22 cellular contexts compared by ENCODE assay signal in genomic region chr10:75633568-75633967, GRCh38.
DNase-seq lines count a peak whose midpoint lies in the region; ATAC-seq and TF ChIP-seq lines count a peak whose summit lies in the region.
"Had no signal": no experiment of that assay in that cellular context is flagged by ENCODE, and none has a peak within 500 bp of the region (broad histone marks: within the 10 kb centered on the region; RNA-seq: fewer than 3 reads in every experiment).

No MANE protein-coding gene starts in this region.

- POLR2A ChIA-PET in HEK293 (lab: Yijun Ruan, JAX) = no interaction called here

- no peak overlapping the region for H3K4ac ChIP-seq in mesenchymal stem cell (ENCODE audit: low read depth in 1 of 2, low read length in 2 of 2)

- H3K18ac ChIP-seq in mesenchymal stem cell (ENCODE audit: low read depth in 1 of 2, low read length in 2 of 2) = no peak overlapping the region

- no peak overlapping the region for H3K23ac ChIP-seq in mesenchymal stem cell (ENCODE audit: low read length in 2 of 2)

- H3K4me3 ChIP-seq in HEK293 (ENCODE audit: low read depth, low read length) (no peak overlapping the region), esophagus squamous epithelium (no peak overlapping the region), mesenchymal stem cell (ENCODE audit: insufficient read depth in 1 of 2, low read depth in 1 of 2, low read length in 2 of 2) (no peak overlapping the region), subcutaneous abdominal adipose tissue (ENCODE audit: low read depth in 1 of 5, low read length in 5 of 5) (peak overlapping the region in 1 of 5 donors; percentile 13), mammary epithelial cell (replicated peaks in 1 of 3; ENCODE audit: insufficient read depth in 1 of 3, low read depth in 2 of 3, low read length in 3 of 3) (no peak overlapping the region)
- H3K4me3 ChIP-seq: A549, GM23248 had no signal

- DNase-seq in esophagus squamous epithelium (lab: John Stamatoyannopoulos, UW) (no peak), mesenchymal stem cell (no peak), mammary epithelial cell (no peak)
- DNase-seq in activated naive CD4-positive, alpha-beta T cell treated with anti-CD3 and anti-CD28 coated beads, Interleukin-2, amount 50 U/mL, for 16 hours = no peak
- DNase-seq in stimulated activated naive CD8-positive, alpha-beta T cell treated with anti-CD3 and anti-CD28 coated beads, Interleukin-15, amount 100 ng/mL, for 72 hours = no peak
- DNase-seq: 8988T; ACHN; C1 segment of cervical spinal cord; Calu3; CD4-positive, alpha-beta memory T cell; COR-L47; DMS53; DMS79 treated with DMSO at 0.1 percent for 48 hours; GF-D8; H7; HCEC 1CT; HFFc6 had no signal

- H2AFZ ChIP-seq in mesenchymal stem cell (ENCODE audit: low read depth, low read length) = no peak overlapping the region
- no peak overlapping the region for H2AFZ ChIP-seq in mammary epithelial cell (ENCODE audit: low read depth, low read length)

- WGBS in esophagus squamous epithelium, 2 donors = 56 to 85% methylated on average over 2 of the region's 2 CpGs
- no CpG with 5 or more reads among the region's 2 CpGs for WGBS in mesenchymal stem cell
- WGBS in mammary epithelial cell (ENCODE audit: low coverage, missing lambda C conversion rate) = 85% methylated on average over 2 of the region's 2 CpGs

- H4K91ac ChIP-seq in mesenchymal stem cell (ENCODE audit: low read length) = no peak overlapping the region

- H3K36me3 ChIP-seq in HEK293 (ENCODE audit: control insufficient read depth in 2 of 2, insufficient read depth in 1 of 2, low read length in 2 of 2) (no peaks in the 10 kb centered on the region), esophagus squamous epithelium (no peaks in the 10 kb centered on the region), mesenchymal stem cell (ENCODE audit: control insufficient read depth in 1 of 2, insufficient read depth in 2 of 2, low read depth in 1 of 2, low read length in 2 of 2) (no peaks in the 10 kb centered on the region), subcutaneous abdominal adipose tissue (ENCODE audit: control insufficient read depth in 5 of 5, insufficient read depth in 5 of 5, low read length in 5 of 5) (no peaks in the 10 kb centered on the region), mammary epithelial cell (ENCODE audit: insufficient read depth, low read length) (no peaks in the 10 kb centered on the region)

- no peak for ATAC-seq in HG03354 (IDR thresholded peaks at IDR 0.05; ENCODE audit: poor library complexity, severe bottlenecking, unreplicated experiment)
- no peak for ATAC-seq in stimulated activated naive CD8-positive, alpha-beta T cell treated with anti-CD3 and anti-CD28 coated beads, Interleukin-15, amount 100 ng/mL, for 72 hours
- ATAC-seq: A549 had no signal

- no peaks in the 10 kb centered on the region for H3K9me3 Mint-ChIP-seq in stimulated activated naive CD8-positive, alpha-beta T cell treated with anti-CD3 and anti-CD28 coated beads, Interleukin-15, amount 100 ng/mL, for 72 hours
- H3K9me3 Mint-ChIP-seq: HFFc6 had no signal

- CTCF ChIA-PET in HEK293 (lab: Yijun Ruan, JAX) = no interaction called here
- CTCF ChIA-PET in mammary epithelial cell (lab: Charles Lee; ENCODE audit: low non-redundant PET) = no interaction called here

- 0 out of 2 replicates have a peak, but pooled peaks cover 3% of the 10 kb centered on the region for H3K4me1 ChIP-seq in HEK293 (ENCODE audit: control insufficient read depth, insufficient read depth, low read length)
- peaks cover 0 to 15% (median 0%) of the 10 kb centered on the region in 3 donors for H3K4me1 ChIP-seq in esophagus squamous epithelium
- no peaks in the 10 kb centered on the region for H3K4me1 ChIP-seq in mesenchymal stem cell (ENCODE audit: control insufficient read depth, insufficient read depth, low read depth, low read length)
- H3K4me1 ChIP-seq in subcutaneous abdominal adipose tissue (ENCODE audit: control insufficient read depth in 5 of 5, insufficient read depth in 5 of 5, low read length in 5 of 5) = peaks cover 0 to 27% (median 19%) of the 10 kb centered on the region in 5 donors
- no peaks in the 10 kb centered on the region for H3K4me1 ChIP-seq in mammary epithelial cell (ENCODE audit: insufficient read depth, low read length)
- H3K4me1 ChIP-seq: A549 had no signal

- no peak overlapping the region for H2BK12ac ChIP-seq in mesenchymal stem cell (ENCODE audit: low read length in 2 of 2)

- no peaks in the 10 kb centered on the region for H3K79me1 ChIP-seq in mesenchymal stem cell (replicated peaks; ENCODE audit: low read length, poor library complexity, severe bottlenecking)

- peaks cover 15% of the 10 kb centered on the region for H3K27me3 Mint-ChIP-seq in stimulated activated naive CD8-positive, alpha-beta T cell treated with anti-CD3 and anti-CD28 coated beads, Interleukin-15, amount 100 ng/mL, for 72 hours

- no peaks in the 10 kb centered on the region for H4K20me1 ChIP-seq in mammary epithelial cell (ENCODE audit: insufficient read depth, low read length)

- no TSS peak for BruUV-seq in mammary epithelial cell (replicated peaks; lab: Mats Ljungman, UMichigan)

- H3K4me3 Mint-ChIP-seq in stimulated activated naive CD8-positive, alpha-beta T cell treated with anti-CD3 and anti-CD28 coated beads, Interleukin-15, amount 100 ng/mL, for 72 hours = no peak overlapping the region
- H3K4me3 Mint-ChIP-seq: CD4-positive, alpha-beta memory T cell; HFFc6 had no signal

- H3K4me1 Mint-ChIP-seq in stimulated activated naive CD8-positive, alpha-beta T cell treated with anti-CD3 and anti-CD28 coated beads, Interleukin-15, amount 100 ng/mL, for 72 hours = no peaks in the 10 kb centered on the region
- H3K4me1 Mint-ChIP-seq: CD4-positive, alpha-beta memory T cell had no signal

- no peak overlapping the region for H2BK5ac ChIP-seq in mesenchymal stem cell (ENCODE audit: low read depth, low read length, poor library complexity, severe bottlenecking)

- H2AK5ac ChIP-seq in mesenchymal stem cell (ENCODE audit: low read length, severe bottlenecking) = no peak overlapping the region

- TF ChIP-seq CTCF in HEK293 (tag by site-specific recombination; IDR thresholded peaks at IDR 0.05) = no peak
- TF ChIP-seq CTCF in esophagus squamous epithelium (IDR thresholded peaks at IDR 0.05) = no peak
- no peak for TF ChIP-seq CTCF in mammary epithelial cell (conservative IDR thresholded peaks at IDR 0.05 in 1 of 2, IDR thresholded peaks at IDR 0.05 in 1 of 2; ENCODE audit: extremely low read depth in 1 of 2, insufficient read depth in 1 of 2, low read depth in 1 of 2, low read length in 2 of 2)

- dilution Hi-C loops in mammary epithelial cell (cut with HindIII; ENCODE audit: low sequenced_read_pairs) = no loop called here

- no peak overlapping the region for H3K27ac ChIP-seq in HEK293 (ENCODE audit: extremely low read depth, low read depth, low read length)
- H3K27ac ChIP-seq in esophagus squamous epithelium = peak overlapping the region in 3 of 4 donors; percentile 42 to 82 (median 77)
- no peak overlapping the region for H3K27ac ChIP-seq in mesenchymal stem cell (ENCODE audit: low read length, poor library complexity, severe bottlenecking)
- H3K27ac ChIP-seq in subcutaneous abdominal adipose tissue (ENCODE audit: low read depth, low read length) = peak overlapping the region; percentile 94
- no peak overlapping the region for H3K27ac ChIP-seq in mammary epithelial cell (ENCODE audit: insufficient read depth, low read depth, low read length)
- H3K27ac ChIP-seq: A549, GM23248 had no signal

- no peak overlapping the region for H3K27ac Mint-ChIP-seq in stimulated activated naive CD8-positive, alpha-beta T cell treated with anti-CD3 and anti-CD28 coated beads, Interleukin-15, amount 100 ng/mL, for 72 hours
- H3K27ac Mint-ChIP-seq: CD4-positive, alpha-beta memory T cell; HFFc6 had no signal

- H3K4me2 ChIP-seq in mesenchymal stem cell (ENCODE audit: low read length, poor library complexity, severe bottlenecking) (no peak overlapping the region), mammary epithelial cell (ENCODE audit: insufficient read depth, low read depth, low read length) (no peak overlapping the region)
- H3K4me2 ChIP-seq: A549 had no signal

- H4K8ac ChIP-seq in mesenchymal stem cell (ENCODE audit: low read length) = no peak overlapping the region

- H2BK15ac ChIP-seq in mesenchymal stem cell (ENCODE audit: low read depth, poor library complexity, severe bottlenecking) = no peak overlapping the region

- H3K9me3 ChIP-seq in HEK293 (ENCODE audit: control insufficient read depth, insufficient read depth, low read depth, low read length) (no peaks in the 10 kb centered on the region), esophagus squamous epithelium (no peaks in the 10 kb centered on the region), mesenchymal stem cell (ENCODE audit: control insufficient read depth, low read length) (no peaks in the 10 kb centered on the region), subcutaneous abdominal adipose tissue (ENCODE audit: control insufficient read depth in 5 of 5, low read length in 5 of 5) (no peaks in the 10 kb centered on the region), mammary epithelial cell (replicated peaks; ENCODE audit: insufficient read depth, low read length) (no peaks in the 10 kb centered on the region)
- H3K9me3 ChIP-seq: A549 had no signal

- no peak overlapping the region for H3K14ac ChIP-seq in mesenchymal stem cell (ENCODE audit: low read length in 2 of 2)

- H2BK120ac ChIP-seq in mesenchymal stem cell (ENCODE audit: low read depth, low read length) = no peak overlapping the region

- no peak for TF ChIP-seq POLR2A in esophagus squamous epithelium (IDR thresholded peaks at IDR 0.05)

- in situ Hi-C loops in mammary epithelial cell (cut with MboI; ENCODE audit: low sequenced_read_pairs in 2 of 2) = loop anchor here in 1 of 2 donors (25.0 kb wide), 1 partner anchor 221 kb away; the partner anchor contains the start of gene ZNF503

- H3K79me2 ChIP-seq in mammary epithelial cell (ENCODE audit: insufficient read depth, low read length) = no peaks in the 10 kb centered on the region

- peaks cover 0 to 4% (median 0%) of the 10 kb centered on the region in 4 donors for H3K27me3 ChIP-seq in esophagus squamous epithelium
- peaks cover 0 to 13% of the 10 kb centered on the region in 2 experiments for H3K27me3 ChIP-seq in mesenchymal stem cell (ENCODE audit: control insufficient read depth in 1 of 2, insufficient read depth in 1 of 2, low read length in 2 of 2)
- H3K27me3 ChIP-seq in subcutaneous abdominal adipose tissue (ENCODE audit: control insufficient read depth in 5 of 5, insufficient read depth in 4 of 5, low read length in 5 of 5) = no peaks in the 10 kb centered on the region
- H3K27me3 ChIP-seq in mammary epithelial cell (ENCODE audit: insufficient read depth, low read length) = no peaks in the 10 kb centered on the region

- intact Hi-C loops in esophagus squamous epithelium (cut with DNase I) = no loop called here
- intact Hi-C loops in mammary epithelial cell (cut with micrococcal nuclease) = no loop called here

- H3K9ac ChIP-seq in mesenchymal stem cell (ENCODE audit: low read length) = peak overlapping the region; percentile 48
- H3K9ac ChIP-seq in subcutaneous abdominal adipose tissue (ENCODE audit: low read length in 5 of 5) = peak overlapping the region in 1 of 5 donors; percentile 10
- no peak overlapping the region for H3K9ac ChIP-seq in mammary epithelial cell (ENCODE audit: insufficient read depth, low read length)
- H3K9ac ChIP-seq: GM23248 had no signal

TF ChIP-seq in HEK293, 187 proteins besides CTCF, POLR2A, EP300 and RAD21 (continues in another document):
- TF ChIP-seq ZNF521 (tag by site-specific recombination; IDR thresholded peaks at IDR 0.05) = no peak
- TF ChIP-seq ZNF707 (tag by site-specific recombination; IDR thresholded peaks at IDR 0.05) = no peak

Comparison
In these comparisons a context has a peak if more than half of its experiments do, and no peak if none do; other contexts are left out.
1. H3K27ac ChIP-seq: peak in esophagus squamous epithelium (3 of 4) and subcutaneous abdominal adipose tissue (single experiment); none in HEK293 (single experiment), mesenchymal stem cell (single experiment) and mammary epithelial cell (single experiment).